In the genomic region with DNA sequence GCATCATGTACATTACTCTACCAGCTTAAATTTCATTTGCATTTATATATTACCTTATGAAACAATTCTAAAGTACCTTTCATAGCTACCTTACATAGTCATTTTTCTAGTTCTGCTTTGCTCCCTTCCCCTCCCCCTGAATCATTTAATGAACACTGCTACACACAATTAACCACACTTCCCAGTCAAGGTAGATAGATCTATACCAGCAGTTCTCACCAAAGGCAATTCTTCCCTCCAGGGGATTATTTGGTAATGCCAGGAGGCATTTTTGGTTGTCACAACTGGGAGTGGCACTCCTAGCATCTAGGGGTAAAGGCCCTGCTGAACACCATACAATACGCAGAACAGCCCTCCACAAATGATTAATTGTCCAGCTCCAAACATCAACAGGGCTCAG, we compare ENCODE assay signal across 1 cellular context.
TF ChIP-seq lines count a peak whose summit lies in the region.

No MANE protein-coding gene starts in this region.

TF ChIP-seq in SK-N-SH, 30 proteins besides CTCF, POLR2A, EP300 and RAD21 (continued from another document):
- TF ChIP-seq, protein P1, sequence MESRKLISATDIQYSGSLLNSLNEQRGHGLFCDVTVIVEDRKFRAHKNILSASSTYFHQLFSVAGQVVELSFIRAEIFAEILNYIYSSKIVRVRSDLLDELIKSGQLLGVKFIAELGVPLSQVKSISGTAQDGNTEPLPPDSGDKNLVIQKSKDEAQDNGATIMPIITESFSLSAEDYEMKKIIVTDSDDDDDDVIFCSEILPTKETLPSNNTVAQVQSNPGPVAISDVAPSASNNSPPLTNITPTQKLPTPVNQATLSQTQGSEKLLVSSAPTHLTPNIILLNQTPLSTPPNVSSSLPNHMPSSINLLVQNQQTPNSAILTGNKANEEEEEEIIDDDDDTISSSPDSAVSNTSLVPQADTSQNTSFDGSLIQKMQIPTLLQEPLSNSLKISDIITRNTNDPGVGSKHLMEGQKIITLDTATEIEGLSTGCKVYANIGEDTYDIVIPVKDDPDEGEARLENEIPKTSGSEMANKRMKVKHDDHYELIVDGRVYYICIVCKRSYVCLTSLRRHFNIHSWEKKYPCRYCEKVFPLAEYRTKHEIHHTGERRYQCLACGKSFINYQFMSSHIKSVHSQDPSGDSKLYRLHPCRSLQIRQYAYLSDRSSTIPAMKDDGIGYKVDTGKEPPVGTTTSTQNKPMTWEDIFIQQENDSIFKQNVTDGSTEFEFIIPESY (IDR thresholded peaks at IDR 0.05; ENCODE audit: borderline replicate concordance, low read depth): no peak
- no peak for TF ChIP-seq MEF2A (IDR thresholded peaks at IDR 0.05; ENCODE audit: borderline replicate concordance, low read depth)
- TF ChIP-seq TCF12 (IDR thresholded peaks at IDR 0.05): no peak
